In the genomic region with DNA sequence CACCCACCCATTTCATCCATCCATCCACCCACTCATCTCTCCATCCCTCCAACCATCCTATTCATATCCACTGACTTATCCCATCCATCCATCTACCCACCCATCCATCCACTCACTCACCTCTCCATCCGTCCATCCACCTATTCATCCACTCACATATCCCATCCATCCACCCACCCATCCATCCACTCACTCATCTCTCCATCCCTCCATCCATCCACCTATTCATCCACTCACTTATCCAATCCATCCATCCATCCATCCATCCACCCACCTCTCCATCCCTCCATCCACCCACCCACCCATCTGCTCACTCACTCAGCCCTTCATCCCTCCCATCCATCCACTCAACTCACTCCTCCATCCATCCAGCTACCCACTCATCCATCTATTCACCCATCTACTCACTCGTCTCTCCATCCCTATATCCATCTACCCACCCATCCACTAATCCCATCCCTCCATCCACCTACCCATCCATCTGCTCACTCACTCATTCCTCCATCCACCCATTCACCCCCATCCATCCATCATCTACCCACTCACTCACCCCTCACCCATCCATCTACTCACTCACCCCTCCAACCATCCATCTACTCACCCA, we compare ENCODE assay signal across 1 cellular context.
TF ChIP-seq lines count a peak whose summit lies in the region.

No MANE protein-coding gene starts in this region.

TF ChIP-seq in H1, 55 proteins besides CTCF, POLR2A, EP300 and RAD21 (continued from another document):
- TF ChIP-seq, protein P1, sequence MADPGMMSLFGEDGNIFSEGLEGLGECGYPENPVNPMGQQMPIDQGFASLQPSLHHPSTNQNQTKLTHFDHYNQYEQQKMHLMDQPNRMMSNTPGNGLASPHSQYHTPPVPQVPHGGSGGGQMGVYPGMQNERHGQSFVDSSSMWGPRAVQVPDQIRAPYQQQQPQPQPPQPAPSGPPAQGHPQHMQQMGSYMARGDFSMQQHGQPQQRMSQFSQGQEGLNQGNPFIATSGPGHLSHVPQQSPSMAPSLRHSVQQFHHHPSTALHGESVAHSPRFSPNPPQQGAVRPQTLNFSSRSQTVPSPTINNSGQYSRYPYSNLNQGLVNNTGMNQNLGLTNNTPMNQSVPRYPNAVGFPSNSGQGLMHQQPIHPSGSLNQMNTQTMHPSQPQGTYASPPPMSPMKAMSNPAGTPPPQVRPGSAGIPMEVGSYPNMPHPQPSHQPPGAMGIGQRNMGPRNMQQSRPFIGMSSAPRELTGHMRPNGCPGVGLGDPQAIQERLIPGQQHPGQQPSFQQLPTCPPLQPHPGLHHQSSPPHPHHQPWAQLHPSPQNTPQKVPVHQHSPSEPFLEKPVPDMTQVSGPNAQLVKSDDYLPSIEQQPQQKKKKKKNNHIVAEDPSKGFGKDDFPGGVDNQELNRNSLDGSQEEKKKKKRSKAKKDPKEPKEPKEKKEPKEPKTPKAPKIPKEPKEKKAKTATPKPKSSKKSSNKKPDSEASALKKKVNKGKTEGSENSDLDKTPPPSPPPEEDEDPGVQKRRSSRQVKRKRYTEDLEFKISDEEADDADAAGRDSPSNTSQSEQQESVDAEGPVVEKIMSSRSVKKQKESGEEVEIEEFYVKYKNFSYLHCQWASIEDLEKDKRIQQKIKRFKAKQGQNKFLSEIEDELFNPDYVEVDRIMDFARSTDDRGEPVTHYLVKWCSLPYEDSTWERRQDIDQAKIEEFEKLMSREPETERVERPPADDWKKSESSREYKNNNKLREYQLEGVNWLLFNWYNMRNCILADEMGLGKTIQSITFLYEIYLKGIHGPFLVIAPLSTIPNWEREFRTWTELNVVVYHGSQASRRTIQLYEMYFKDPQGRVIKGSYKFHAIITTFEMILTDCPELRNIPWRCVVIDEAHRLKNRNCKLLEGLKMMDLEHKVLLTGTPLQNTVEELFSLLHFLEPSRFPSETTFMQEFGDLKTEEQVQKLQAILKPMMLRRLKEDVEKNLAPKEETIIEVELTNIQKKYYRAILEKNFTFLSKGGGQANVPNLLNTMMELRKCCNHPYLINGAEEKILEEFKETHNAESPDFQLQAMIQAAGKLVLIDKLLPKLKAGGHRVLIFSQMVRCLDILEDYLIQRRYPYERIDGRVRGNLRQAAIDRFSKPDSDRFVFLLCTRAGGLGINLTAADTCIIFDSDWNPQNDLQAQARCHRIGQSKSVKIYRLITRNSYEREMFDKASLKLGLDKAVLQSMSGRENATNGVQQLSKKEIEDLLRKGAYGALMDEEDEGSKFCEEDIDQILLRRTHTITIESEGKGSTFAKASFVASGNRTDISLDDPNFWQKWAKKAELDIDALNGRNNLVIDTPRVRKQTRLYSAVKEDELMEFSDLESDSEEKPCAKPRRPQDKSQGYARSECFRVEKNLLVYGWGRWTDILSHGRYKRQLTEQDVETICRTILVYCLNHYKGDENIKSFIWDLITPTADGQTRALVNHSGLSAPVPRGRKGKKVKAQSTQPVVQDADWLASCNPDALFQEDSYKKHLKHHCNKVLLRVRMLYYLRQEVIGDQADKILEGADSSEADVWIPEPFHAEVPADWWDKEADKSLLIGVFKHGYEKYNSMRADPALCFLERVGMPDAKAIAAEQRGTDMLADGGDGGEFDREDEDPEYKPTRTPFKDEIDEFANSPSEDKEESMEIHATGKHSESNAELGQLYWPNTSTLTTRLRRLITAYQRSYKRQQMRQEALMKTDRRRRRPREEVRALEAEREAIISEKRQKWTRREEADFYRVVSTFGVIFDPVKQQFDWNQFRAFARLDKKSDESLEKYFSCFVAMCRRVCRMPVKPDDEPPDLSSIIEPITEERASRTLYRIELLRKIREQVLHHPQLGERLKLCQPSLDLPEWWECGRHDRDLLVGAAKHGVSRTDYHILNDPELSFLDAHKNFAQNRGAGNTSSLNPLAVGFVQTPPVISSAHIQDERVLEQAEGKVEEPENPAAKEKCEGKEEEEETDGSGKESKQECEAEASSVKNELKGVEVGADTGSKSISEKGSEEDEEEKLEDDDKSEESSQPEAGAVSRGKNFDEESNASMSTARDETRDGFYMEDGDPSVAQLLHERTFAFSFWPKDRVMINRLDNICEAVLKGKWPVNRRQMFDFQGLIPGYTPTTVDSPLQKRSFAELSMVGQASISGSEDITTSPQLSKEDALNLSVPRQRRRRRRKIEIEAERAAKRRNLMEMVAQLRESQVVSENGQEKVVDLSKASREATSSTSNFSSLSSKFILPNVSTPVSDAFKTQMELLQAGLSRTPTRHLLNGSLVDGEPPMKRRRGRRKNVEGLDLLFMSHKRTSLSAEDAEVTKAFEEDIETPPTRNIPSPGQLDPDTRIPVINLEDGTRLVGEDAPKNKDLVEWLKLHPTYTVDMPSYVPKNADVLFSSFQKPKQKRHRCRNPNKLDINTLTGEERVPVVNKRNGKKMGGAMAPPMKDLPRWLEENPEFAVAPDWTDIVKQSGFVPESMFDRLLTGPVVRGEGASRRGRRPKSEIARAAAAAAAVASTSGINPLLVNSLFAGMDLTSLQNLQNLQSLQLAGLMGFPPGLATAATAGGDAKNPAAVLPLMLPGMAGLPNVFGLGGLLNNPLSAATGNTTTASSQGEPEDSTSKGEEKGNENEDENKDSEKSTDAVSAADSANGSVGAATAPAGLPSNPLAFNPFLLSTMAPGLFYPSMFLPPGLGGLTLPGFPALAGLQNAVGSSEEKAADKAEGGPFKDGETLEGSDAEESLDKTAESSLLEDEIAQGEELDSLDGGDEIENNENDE (IDR thresholded peaks at IDR 0.05; ENCODE audit: insufficient replicate concordance, low read length): no peak
- TF ChIP-seq TCF12 (IDR thresholded peaks at IDR 0.05; ENCODE audit: low read depth, low read length): no peak
- no peak for TF ChIP-seq JUN (IDR thresholded peaks at IDR 0.05; ENCODE audit: low read depth, low read length)
- no peak for TF ChIP-seq GTF2F1 (IDR thresholded peaks at IDR 0.05; ENCODE audit: borderline replicate concordance, low read depth, low read length)
- no peak for TF ChIP-seq SAP30 (IDR thresholded peaks at IDR 0.05; ENCODE audit: insufficient read depth, insufficient replicate concordance, low read length)
- TF ChIP-seq HDAC6 (IDR thresholded peaks at IDR 0.05; ENCODE audit: low read depth, low read length): no peak
- no peak for TF ChIP-seq KDM1A (IDR thresholded peaks at IDR 0.05; ENCODE audit: borderline replicate concordance, low read length)
- no peak for TF ChIP-seq SRF (IDR thresholded peaks at IDR 0.05; ENCODE audit: low read depth, low read length)
- no peak for TF ChIP-seq ZNF274 (IDR thresholded peaks at IDR 0.05; ENCODE audit: borderline replicate concordance, extremely low read depth, low read length)
- TF ChIP-seq SP1 (IDR thresholded peaks at IDR 0.05; ENCODE audit: low read depth, low read length): no peak
- no peak for TF ChIP-seq POU5F1 (IDR thresholded peaks at IDR 0.05; ENCODE audit: low read depth, low read length)
